In the genomic region with DNA sequence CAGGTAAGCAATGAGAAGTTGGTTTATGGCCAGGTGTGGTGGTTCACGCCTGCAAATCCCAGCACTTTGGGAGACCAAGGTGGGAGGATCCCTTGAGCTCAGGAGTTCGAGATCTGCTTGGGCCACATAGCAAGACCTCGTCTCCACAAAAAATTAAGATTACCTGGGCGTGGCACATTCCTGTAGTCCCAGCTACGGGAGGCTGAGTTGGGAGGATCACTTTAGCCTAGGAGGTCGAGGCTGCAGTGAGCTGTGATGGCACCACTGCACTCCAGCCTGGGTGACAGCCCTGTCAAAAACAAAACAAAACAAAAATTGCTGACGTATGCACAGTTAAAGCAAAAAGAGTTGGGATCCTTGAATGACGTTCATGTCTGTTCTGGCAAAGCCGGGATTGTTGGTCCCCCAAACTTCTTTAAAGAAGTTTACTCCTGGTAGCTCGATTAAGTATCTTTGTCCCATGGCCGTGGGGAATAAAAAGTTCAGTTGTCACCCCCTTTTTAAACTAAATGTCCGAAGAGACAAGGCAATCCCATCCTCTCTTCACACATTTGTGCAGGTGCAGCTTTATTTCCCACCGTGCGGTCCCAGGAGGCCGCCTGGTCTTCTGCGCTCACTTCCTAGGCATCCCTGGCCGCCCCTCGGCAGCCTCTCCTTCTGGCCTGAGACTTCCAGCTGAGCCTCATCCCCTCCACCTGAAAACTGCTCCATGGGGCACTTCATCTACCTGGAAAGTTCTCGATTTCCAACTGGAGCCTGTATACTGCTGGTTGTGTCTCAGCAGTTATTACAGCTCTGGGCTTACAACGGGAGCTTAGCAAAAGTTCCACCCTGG, we compare ENCODE assay signal across 8 cellular contexts. TPM values are rescaled to one million over a fixed set of nuclear protein-coding genes. Genes with fewer than 3 reads are reported as not detected.
DNase-seq lines count a peak whose midpoint lies in the region; ATAC-seq and TF ChIP-seq lines count a peak whose summit lies in the region.

No MANE protein-coding gene starts in this region.

- H3K27ac ChIP-seq in HL-60 (replicated peaks) (peak overlapping the region; percentile 90), thymus (ENCODE audit: low read depth) (peak overlapping the region; percentile 33)

- TF ChIP-seq CTCF in HL-60 (IDR thresholded peaks at IDR 0.05; ENCODE audit: insufficient read depth, low read length) (no peak), astrocyte of the spinal cord (IDR thresholded peaks at IDR 0.05; ENCODE audit: low read depth, low read length) (no peak)

- H3K4me3 ChIP-seq in HL-60 (replicated peaks; ENCODE audit: insufficient read depth, low read length) (peak overlapping the region; percentile 91), astrocyte of the spinal cord (ENCODE audit: low read depth, low read length) (peak overlapping the region; percentile 61), thymus (ENCODE audit: low read length) (peak overlapping the region; percentile 86)

- DNase-seq in AG08396 (ENCODE audit: low spot score), result peak; percentile 7
- no peak for DNase-seq in HL-60 (ENCODE audit: low read depth in 1 of 2, low spot score in 1 of 2)
- no peak for DNase-seq in astrocyte of the spinal cord (ENCODE audit: low read depth, low spot score)
- DNase-seq in left lobe of liver (ENCODE audit: low spot score), result peak; percentile 54
- no peak for DNase-seq in middle frontal gyrus (ENCODE audit: extremely low spot score, low spot score)
- DNase-seq in SHP77 (lab: John Stamatoyannopoulos, UW), result no peak

- 58% methylated on average over 20 of the region's 20 CpGs for WGBS in thymus

- ATAC-seq in GM19351 (IDR thresholded peaks at IDR 0.05; ENCODE audit: unreplicated experiment) (peak; percentile 0), left lobe of liver (peak; percentile 40)

- no peaks in the 10 kb centered on the region for H3K27me3 ChIP-seq in HL-60 (ENCODE audit: insufficient read depth, poor library complexity, severe bottlenecking)
- H3K27me3 ChIP-seq in thymus (ENCODE audit: control insufficient read depth, insufficient read depth), result peaks cover 4% of the 10 kb centered on the region

- no peaks in the 10 kb centered on the region for H3K9me3 ChIP-seq in thymus (ENCODE audit: control insufficient read depth)

- in situ Hi-C loops in astrocyte of the spinal cord (cut with HindIII; ENCODE audit: low sequenced_read_pairs), result no loop called here

- peaks cover 9% of the 10 kb centered on the region for H3K4me1 ChIP-seq in thymus (ENCODE audit: control insufficient read depth, insufficient read depth, low read length)

- no peaks in the 10 kb centered on the region for H3K36me3 ChIP-seq in thymus (ENCODE audit: control insufficient read depth, insufficient read depth)

RNA-seq across cellular contexts. Expression of a gene that starts 0.8 kb away (rescaled TPM):
- 11.3 TPM for total RNA-seq in left lobe of liver
- 7.3 TPM for polyA plus RNA-seq in thymus

Comparison
In these comparisons a context has a peak if more than half of its experiments do, and no peak if none do; other contexts are left out.
1. DNase-seq: peak in AG08396 (single experiment) and left lobe of liver (single experiment); none in HL-60 (0 of 2), astrocyte of the spinal cord (single experiment), middle frontal gyrus (single experiment) and SHP77 (0 of 2).
2. Peak in every context shown above with its lines, with median percentiles within 50 percentile points of each other: H3K4me3 ChIP-seq.